19 cellular contexts compared by ENCODE assay signal in the genomic region with DNA sequence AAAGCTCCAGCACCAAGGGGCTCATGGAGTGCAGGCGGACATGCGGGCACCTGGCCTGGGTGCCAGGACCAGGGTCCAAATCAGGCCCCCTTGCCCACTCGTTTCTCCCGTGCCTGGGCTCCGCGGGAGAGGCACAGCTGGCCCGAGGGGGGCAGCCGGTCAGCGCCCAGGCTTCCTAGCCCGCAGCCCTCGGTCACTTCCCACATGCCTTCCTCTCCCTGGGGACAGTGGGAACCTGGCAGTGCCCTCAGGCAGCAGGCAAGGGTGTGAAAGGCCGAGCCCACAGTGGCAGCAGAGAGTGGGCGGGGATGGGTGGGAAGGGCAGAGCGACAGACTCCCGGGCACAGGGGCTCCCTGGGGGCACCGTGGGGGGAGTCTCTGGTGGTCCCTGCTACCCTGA.
"Had no signal": no experiment of that assay in that cellular context is flagged by ENCODE, and none has a peak within 500 bp of the region (broad histone marks: within the 10 kb centered on the region; RNA-seq: fewer than 3 reads in every experiment).

No MANE protein-coding gene starts in this region.

- H3K9me3 ChIP-seq: ovary, prostate gland, thyroid gland had no signal

- H3K4me3 ChIP-seq: ovary, prostate gland, thyroid gland had no signal

- ATAC-seq: natural killer cell; stimulated activated naive CD8-positive, alpha-beta T cell treated with anti-CD3 and anti-CD28 coated beads, Interleukin-15, Interleukin-2, amounts not matched to agents 100 U/mL and 50 U/mL, for 24 hours; WTC11 had no signal

- H3K36me3 ChIP-seq: ovary, prostate gland, thyroid gland had no signal

- H3K27me3 ChIP-seq: ovary, thyroid gland had no signal

- DNase-seq: activated CD4-positive, alpha-beta T cell treated with anti-CD3 and anti-CD28 coated beads, Interleukin-2, amount 50 U/mL, for 4 hours; activated CD8-positive, alpha-beta memory T cell treated with anti-CD3 and anti-CD28 coated beads for 24 hours; activated CD8-positive, alpha-beta memory T cell treated with anti-CD3 and anti-CD28 coated beads, Interleukin-2, amount 50 U/mL, for 4 hours; activated naive CD4-positive, alpha-beta T cell treated with Interleukin-2 at 50 U/mL for 16 hours; activated naive CD8-positive, alpha-beta T cell treated with anti-CD3 and anti-CD28 coated beads for 36 hours; activated T-cell treated with anti-CD3 and anti-CD28 coated beads, Interleukin-2, amount 50 U/mL, for 24 hours; cerebellar nuclear complex; cortex of kidney; left colon; natural killer cell; stimulated activated CD4-positive, alpha-beta T cell treated with anti-CD3 and anti-CD28 coated beads, Interleukin-12 subunit alpha, Interleukin-12 subunit beta, amount 100 ng/mL, for 4 hours; stimulated activated CD4-positive, alpha-beta T cell treated with anti-CD3 and anti-CD28 coated beads, Interleukin-4, amount 100 ng/mL, for 4 hours; stimulated activated naive CD8-positive, alpha-beta T cell treated with anti-CD3 and anti-CD28 coated beads, Interleukin-15, Interleukin-2, amounts not matched to agents 100 U/mL and 50 U/mL, for 24 hours; T1000; thyroid gland had no signal

- H3K27ac ChIP-seq: epithelial cell of prostate, thyroid gland had no signal
